2 cellular contexts compared by ENCODE assay signal in the genomic region with DNA sequence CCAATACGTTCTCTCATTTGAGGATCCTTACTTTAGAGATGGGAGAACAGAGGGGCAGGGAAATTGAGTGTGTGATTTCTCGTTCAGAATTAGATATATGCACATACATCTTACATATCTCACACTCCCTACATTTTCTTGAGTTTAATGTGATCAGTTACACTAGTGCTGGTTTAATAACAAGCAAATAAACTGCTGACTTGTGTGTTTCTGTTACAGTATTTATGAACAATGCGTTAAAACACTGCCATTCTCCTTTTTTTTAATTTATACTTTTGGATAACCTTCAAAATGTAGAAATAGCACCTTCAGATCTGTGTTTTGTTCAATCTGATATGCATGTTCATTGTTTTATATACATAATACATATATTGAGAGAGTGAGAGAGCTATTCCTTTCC.
TF ChIP-seq lines count a peak whose summit lies in the region.

No MANE protein-coding gene starts in this region.

TF ChIP-seq in IMR-90, 13 proteins besides CTCF, POLR2A, EP300 and RAD21:
- no peak for TF ChIP-seq CHD1 (IDR thresholded peaks at IDR 0.05; ENCODE audit: low read depth, low read length)
- peak; percentile 67 for TF ChIP-seq MAFK (IDR thresholded peaks at IDR 0.05; ENCODE audit: low read depth, low read length)
- no peak for TF ChIP-seq BHLHE40 (IDR thresholded peaks at IDR 0.05; ENCODE audit: low read depth, low read length)
- no peak for TF ChIP-seq MXI1 (IDR thresholded peaks at IDR 0.05; ENCODE audit: borderline replicate concordance, low read depth, low read length)
- TF ChIP-seq, protein P1, sequence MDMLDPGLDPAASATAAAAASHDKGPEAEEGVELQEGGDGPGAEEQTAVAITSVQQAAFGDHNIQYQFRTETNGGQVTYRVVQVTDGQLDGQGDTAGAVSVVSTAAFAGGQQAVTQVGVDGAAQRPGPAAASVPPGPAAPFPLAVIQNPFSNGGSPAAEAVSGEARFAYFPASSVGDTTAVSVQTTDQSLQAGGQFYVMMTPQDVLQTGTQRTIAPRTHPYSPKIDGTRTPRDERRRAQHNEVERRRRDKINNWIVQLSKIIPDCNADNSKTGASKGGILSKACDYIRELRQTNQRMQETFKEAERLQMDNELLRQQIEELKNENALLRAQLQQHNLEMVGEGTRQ (IDR thresholded peaks at IDR 0.05; ENCODE audit: low read depth, low read length) = no peak

TF ChIP-seq in K562, 482 proteins besides CTCF, POLR2A, EP300 and RAD21:
- TF ChIP-seq, protein P2, sequence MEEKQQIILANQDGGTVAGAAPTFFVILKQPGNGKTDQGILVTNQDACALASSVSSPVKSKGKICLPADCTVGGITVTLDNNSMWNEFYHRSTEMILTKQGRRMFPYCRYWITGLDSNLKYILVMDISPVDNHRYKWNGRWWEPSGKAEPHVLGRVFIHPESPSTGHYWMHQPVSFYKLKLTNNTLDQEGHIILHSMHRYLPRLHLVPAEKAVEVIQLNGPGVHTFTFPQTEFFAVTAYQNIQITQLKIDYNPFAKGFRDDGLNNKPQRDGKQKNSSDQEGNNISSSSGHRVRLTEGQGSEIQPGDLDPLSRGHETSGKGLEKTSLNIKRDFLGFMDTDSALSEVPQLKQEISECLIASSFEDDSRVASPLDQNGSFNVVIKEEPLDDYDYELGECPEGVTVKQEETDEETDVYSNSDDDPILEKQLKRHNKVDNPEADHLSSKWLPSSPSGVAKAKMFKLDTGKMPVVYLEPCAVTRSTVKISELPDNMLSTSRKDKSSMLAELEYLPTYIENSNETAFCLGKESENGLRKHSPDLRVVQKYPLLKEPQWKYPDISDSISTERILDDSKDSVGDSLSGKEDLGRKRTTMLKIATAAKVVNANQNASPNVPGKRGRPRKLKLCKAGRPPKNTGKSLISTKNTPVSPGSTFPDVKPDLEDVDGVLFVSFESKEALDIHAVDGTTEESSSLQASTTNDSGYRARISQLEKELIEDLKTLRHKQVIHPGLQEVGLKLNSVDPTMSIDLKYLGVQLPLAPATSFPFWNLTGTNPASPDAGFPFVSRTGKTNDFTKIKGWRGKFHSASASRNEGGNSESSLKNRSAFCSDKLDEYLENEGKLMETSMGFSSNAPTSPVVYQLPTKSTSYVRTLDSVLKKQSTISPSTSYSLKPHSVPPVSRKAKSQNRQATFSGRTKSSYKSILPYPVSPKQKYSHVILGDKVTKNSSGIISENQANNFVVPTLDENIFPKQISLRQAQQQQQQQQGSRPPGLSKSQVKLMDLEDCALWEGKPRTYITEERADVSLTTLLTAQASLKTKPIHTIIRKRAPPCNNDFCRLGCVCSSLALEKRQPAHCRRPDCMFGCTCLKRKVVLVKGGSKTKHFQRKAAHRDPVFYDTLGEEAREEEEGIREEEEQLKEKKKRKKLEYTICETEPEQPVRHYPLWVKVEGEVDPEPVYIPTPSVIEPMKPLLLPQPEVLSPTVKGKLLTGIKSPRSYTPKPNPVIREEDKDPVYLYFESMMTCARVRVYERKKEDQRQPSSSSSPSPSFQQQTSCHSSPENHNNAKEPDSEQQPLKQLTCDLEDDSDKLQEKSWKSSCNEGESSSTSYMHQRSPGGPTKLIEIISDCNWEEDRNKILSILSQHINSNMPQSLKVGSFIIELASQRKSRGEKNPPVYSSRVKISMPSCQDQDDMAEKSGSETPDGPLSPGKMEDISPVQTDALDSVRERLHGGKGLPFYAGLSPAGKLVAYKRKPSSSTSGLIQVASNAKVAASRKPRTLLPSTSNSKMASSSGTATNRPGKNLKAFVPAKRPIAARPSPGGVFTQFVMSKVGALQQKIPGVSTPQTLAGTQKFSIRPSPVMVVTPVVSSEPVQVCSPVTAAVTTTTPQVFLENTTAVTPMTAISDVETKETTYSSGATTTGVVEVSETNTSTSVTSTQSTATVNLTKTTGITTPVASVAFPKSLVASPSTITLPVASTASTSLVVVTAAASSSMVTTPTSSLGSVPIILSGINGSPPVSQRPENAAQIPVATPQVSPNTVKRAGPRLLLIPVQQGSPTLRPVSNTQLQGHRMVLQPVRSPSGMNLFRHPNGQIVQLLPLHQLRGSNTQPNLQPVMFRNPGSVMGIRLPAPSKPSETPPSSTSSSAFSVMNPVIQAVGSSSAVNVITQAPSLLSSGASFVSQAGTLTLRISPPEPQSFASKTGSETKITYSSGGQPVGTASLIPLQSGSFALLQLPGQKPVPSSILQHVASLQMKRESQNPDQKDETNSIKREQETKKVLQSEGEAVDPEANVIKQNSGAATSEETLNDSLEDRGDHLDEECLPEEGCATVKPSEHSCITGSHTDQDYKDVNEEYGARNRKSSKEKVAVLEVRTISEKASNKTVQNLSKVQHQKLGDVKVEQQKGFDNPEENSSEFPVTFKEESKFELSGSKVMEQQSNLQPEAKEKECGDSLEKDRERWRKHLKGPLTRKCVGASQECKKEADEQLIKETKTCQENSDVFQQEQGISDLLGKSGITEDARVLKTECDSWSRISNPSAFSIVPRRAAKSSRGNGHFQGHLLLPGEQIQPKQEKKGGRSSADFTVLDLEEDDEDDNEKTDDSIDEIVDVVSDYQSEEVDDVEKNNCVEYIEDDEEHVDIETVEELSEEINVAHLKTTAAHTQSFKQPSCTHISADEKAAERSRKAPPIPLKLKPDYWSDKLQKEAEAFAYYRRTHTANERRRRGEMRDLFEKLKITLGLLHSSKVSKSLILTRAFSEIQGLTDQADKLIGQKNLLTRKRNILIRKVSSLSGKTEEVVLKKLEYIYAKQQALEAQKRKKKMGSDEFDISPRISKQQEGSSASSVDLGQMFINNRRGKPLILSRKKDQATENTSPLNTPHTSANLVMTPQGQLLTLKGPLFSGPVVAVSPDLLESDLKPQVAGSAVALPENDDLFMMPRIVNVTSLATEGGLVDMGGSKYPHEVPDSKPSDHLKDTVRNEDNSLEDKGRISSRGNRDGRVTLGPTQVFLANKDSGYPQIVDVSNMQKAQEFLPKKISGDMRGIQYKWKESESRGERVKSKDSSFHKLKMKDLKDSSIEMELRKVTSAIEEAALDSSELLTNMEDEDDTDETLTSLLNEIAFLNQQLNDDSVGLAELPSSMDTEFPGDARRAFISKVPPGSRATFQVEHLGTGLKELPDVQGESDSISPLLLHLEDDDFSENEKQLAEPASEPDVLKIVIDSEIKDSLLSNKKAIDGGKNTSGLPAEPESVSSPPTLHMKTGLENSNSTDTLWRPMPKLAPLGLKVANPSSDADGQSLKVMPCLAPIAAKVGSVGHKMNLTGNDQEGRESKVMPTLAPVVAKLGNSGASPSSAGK (IDR thresholded peaks at IDR 0.05) = no peak
- TF ChIP-seq MAFK (IDR thresholded peaks at IDR 0.05; ENCODE audit: low read length) (peak; percentile 38; the same call in 1 of the 2 replicates), ETV1 (tag; conservative IDR thresholded peaks at IDR 0.05; ENCODE audit: low read depth) (no peak), ZNF316 (IDR thresholded peaks at IDR 0.05) (peak; percentile 77), ZSCAN32 (CRISPR knock-in tag; IDR thresholded peaks at IDR 0.05) (no peak), MAFG (tag; conservative IDR thresholded peaks at IDR 0.05) (peak; percentile 37; the same call in 1 of the 2 replicates), MAFF (IDR thresholded peaks at IDR 0.05; ENCODE audit: low read length) (peak; percentile 56), HNRNPL (IDR thresholded peaks at IDR 0.05; ENCODE audit: low read depth, low read length) (no peak), PHF8 (IDR thresholded peaks at IDR 0.05; ENCODE audit: borderline replicate concordance, low read length) (no peak), TCF3 (CRISPR knock-in tag; IDR thresholded peaks at IDR 0.05) (no peak), C11orf30 (IDR thresholded peaks at IDR 0.05; ENCODE audit: low read depth) (peak; percentile 55; the same call in 1 of the 2 replicates), KDM1A (IDR thresholded peaks at IDR 0.05) (no peak)
